19 cellular contexts compared by ENCODE assay signal in genomic region chr12:87690236-87690810, GRCh38.
DNase-seq lines count a peak whose midpoint lies in the region; ATAC-seq and TF ChIP-seq lines count a peak whose summit lies in the region.
"Had no signal": no experiment of that assay in that cellular context is flagged by ENCODE, and none has a peak within 500 bp of the region (broad histone marks: within the 10 kb centered on the region; RNA-seq: fewer than 3 reads in every experiment).

No MANE protein-coding gene starts in this region.

- H3K36me3 ChIP-seq in PC-3 (ENCODE audit: low read depth, low read length), result no peaks in the 10 kb centered on the region
- H3K36me3 ChIP-seq in right atrium auricular region, result no peaks in the 10 kb centered on the region
- no peaks in the 10 kb centered on the region for H3K36me3 ChIP-seq in heart left ventricle
- H3K36me3 ChIP-seq: BLaER1 treated with 17β-estradiol and CSF1 and Interleukin-3, amounts not matched to agents 10 nM and 100 nM had no signal

- CTCF ChIA-PET in PC-3 (lab: Charles Lee), result no interaction called here

- no peaks in the 10 kb centered on the region for H3K27me3 ChIP-seq in PC-3 (ENCODE audit: low read length)
- H3K27me3 ChIP-seq in right atrium auricular region, result no peaks in the 10 kb centered on the region
- no peaks in the 10 kb centered on the region for H3K27me3 ChIP-seq in heart left ventricle
- H3K27me3 ChIP-seq: BLaER1 treated with 17β-estradiol and CSF1 and Interleukin-3, amounts not matched to agents 10 nM and 100 nM had no signal

- H4K20me1 ChIP-seq in PC-3 (ENCODE audit: low read length), result no peaks in the 10 kb centered on the region
- H4K20me1 ChIP-seq: BLaER1 treated with 17β-estradiol and CSF1 and Interleukin-3, amounts not matched to agents 10 nM and 100 nM had no signal

- H3K79me2 ChIP-seq in PC-3 (ENCODE audit: low read length), result no peaks in the 10 kb centered on the region

- WGBS in heart left ventricle, 4 donors, result 79 to 86% (median 82%) methylated on average over 7 of the region's 7 CpGs

- no peak overlapping the region for H3K9ac ChIP-seq in PC-3 (ENCODE audit: low read length)
- H3K9ac ChIP-seq: BLaER1 treated with 17β-estradiol and CSF1 and Interleukin-3, amounts not matched to agents 10 nM and 100 nM; KMS-11 had no signal

- POLR2A ChIA-PET in PC-3 (lab: Charles Lee; ENCODE audit: unreplicated experiment), result no interaction called here

- no peak overlapping the region for H3K4me3 ChIP-seq in PC-3 (ENCODE audit: low read length)
- H3K4me3 ChIP-seq in choroid plexus epithelial cell (ENCODE audit: low read depth, low read length), result no peak overlapping the region
- H3K4me3 ChIP-seq in right atrium auricular region, result no peak overlapping the region
- H3K4me3 ChIP-seq in heart left ventricle, result no peak overlapping the region
- H3K4me3 ChIP-seq: BLaER1 treated with 17β-estradiol and CSF1 and Interleukin-3, amounts not matched to agents 10 nM and 100 nM had no signal

- no TSS peak for BruUV-seq in PC-3 (replicated peaks; lab: Mats Ljungman, UMichigan)

- no peak for ATAC-seq in PC-3
- ATAC-seq in heart left ventricle, result no peak
- ATAC-seq: Right ventricle myocardium inferior had no signal

- no peak for TF ChIP-seq POLR2A in heart left ventricle (IDR thresholded peaks at IDR 0.05)

- H3F3A ChIP-seq in PC-3 (ENCODE audit: low read length, unreplicated experiment), result no peaks in the 10 kb centered on the region

- H3K9me2 ChIP-seq in PC-3 (replicated peaks; ENCODE audit: low read length), result no peaks in the 10 kb centered on the region

- no peak overlapping the region for H3K4me2 ChIP-seq in PC-3 (ENCODE audit: low read length)
- H3K4me2 ChIP-seq: BLaER1 treated with 17β-estradiol and CSF1 and Interleukin-3, amounts not matched to agents 10 nM and 100 nM; KMS-11 had no signal

- DNase-seq in HK-2 (ENCODE audit: unreplicated experiment), result peak; percentile 10
- DNase-seq in PC-3, result peak; percentile 44
- peak; percentile 38 for DNase-seq in choroid plexus epithelial cell (ENCODE audit: low read depth)
- peak; percentile 21 for DNase-seq in renal cortical epithelial cell (ENCODE audit: low read depth)
- DNase-seq in right atrium auricular region (ENCODE audit: low spot score), result no peak
- DNase-seq in NCI-H1694 (lab: John Stamatoyannopoulos, UW), result no peak
- no peak for DNase-seq in heart left ventricle
- DNase-seq in COR-L47 (lab: John Stamatoyannopoulos, UW), result no peak
- DNase-seq: CD8-positive, alpha-beta memory T cell; DMS79; H7; NCI-H1417 treated with DMSO at 0.1 percent for 48 hours; NCI-H1930; NCI-H226; NCI-H524; NCI-H82 had no signal

- TF ChIP-seq CTCF in PC-3 (conservative IDR thresholded peaks at IDR 0.05; ENCODE audit: low read depth, low read length) (no peak), choroid plexus epithelial cell (conservative IDR thresholded peaks at IDR 0.05; ENCODE audit: low read depth, low read length) (no peak), right atrium auricular region (IDR thresholded peaks at IDR 0.05) (no peak), heart left ventricle (IDR thresholded peaks at IDR 0.05) (no peak)

- intact Hi-C loops in PC-3 (cut with micrococcal nuclease), result no loop called here
- intact Hi-C loops in heart left ventricle (cut with DNase I), result no loop called here

- H2AFZ ChIP-seq in PC-3 (ENCODE audit: low read length), result no peak overlapping the region

- H3K9me3 ChIP-seq in PC-3 (ENCODE audit: low read length) (no peaks in the 10 kb centered on the region), right atrium auricular region (no peaks in the 10 kb centered on the region), heart left ventricle (peaks cover 0 to 3% (median 0%) of the 10 kb centered on the region in 12 donors)
- H3K9me3 ChIP-seq: BLaER1 treated with 17β-estradiol and CSF1 and Interleukin-3, amounts not matched to agents 10 nM and 100 nM had no signal

- no peak overlapping the region for H3K27ac ChIP-seq in PC-3 (ENCODE audit: low read length)
- no peak overlapping the region for H3K27ac ChIP-seq in right atrium auricular region
- H3K27ac ChIP-seq in heart left ventricle, result no peak overlapping the region
- H3K27ac ChIP-seq: BLaER1 treated with 17β-estradiol and CSF1 and Interleukin-3, amounts not matched to agents 10 nM and 100 nM; KMS-11 had no signal

- no peaks in the 10 kb centered on the region for H3K4me1 ChIP-seq in PC-3 (ENCODE audit: insufficient read depth, low read length)
- H3K4me1 ChIP-seq in right atrium auricular region, result no peaks in the 10 kb centered on the region
- H3K4me1 ChIP-seq in heart left ventricle, result no peaks in the 10 kb centered on the region
- H3K4me1 ChIP-seq: BLaER1 treated with 17β-estradiol and CSF1 and Interleukin-3, amounts not matched to agents 10 nM and 100 nM had no signal

Comparison
In these comparisons a context has a peak if more than half of its experiments do, and no peak if none do; other contexts are left out.
1. DNase-seq: peak in HK-2 (single experiment), PC-3 (single experiment), choroid plexus epithelial cell (single experiment) and renal cortical epithelial cell (single experiment); none in right atrium auricular region (single experiment), NCI-H1694 (single experiment), heart left ventricle (0 of 5) and COR-L47 (single experiment).